Comparison of ENCODE assay signal across 1 cellular context in the genomic region with DNA sequence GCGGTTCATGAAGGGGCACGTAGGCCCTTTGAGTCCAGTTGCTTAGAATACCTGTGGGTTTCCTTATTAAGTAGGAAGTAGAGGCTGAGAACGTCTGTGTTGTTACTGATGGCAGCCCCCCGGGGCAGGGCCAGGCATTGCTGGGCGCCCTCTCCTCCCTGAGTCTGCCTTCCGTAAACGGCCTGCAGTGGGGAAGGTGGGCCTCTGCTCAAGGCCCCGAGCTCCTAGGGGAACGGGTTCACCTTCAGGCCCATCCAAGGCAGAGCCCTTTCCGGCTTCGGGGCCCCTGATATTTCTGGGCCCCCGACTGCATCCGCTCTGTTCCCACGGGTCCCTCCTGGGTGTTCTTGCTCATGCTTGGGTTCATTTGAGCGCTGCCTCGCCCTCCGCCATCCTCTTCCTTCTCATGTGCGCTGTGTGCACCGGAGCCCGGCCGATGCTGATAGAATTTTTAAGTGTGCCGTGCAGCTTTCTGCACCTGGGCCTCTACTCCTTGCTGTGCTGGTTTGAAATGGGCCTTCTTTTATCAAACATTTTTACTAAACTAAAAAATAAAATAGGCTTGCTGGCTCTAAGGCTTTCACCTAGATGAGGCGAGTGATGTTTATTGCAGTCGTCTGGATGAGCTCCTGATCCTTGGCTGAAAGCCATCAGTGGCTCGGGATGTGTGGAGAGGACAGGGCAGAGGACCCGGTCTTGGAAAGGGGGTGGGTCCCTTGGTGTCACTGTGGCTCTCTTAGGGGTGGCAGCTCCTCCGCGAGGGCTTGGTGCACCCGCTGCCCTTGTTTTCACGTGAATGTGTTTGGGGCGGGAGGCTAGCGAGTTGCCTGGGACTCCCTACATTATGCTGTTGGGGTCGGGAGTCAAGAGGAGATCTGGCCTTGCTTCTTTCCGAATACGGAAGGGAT.
TF ChIP-seq lines count a peak whose summit lies in the region.

No MANE protein-coding gene starts in this region.

TF ChIP-seq in SK-N-SH, 30 proteins besides CTCF, POLR2A, EP300 and RAD21:
- TF ChIP-seq YY1 (IDR thresholded peaks at IDR 0.05; ENCODE audit: low read depth) (no peak), RFX5 (IDR thresholded peaks at IDR 0.05; ENCODE audit: low read length) (no peak), GATA2 (CRISPR knock-in tag; IDR thresholded peaks at IDR 0.05) (no peak), TEAD4 (IDR thresholded peaks at IDR 0.05; ENCODE audit: borderline replicate concordance, insufficient read depth) (no peak), GABPA (IDR thresholded peaks at IDR 0.05; ENCODE audit: low read depth) (no peak), TAF1 (IDR thresholded peaks at IDR 0.05; ENCODE audit: borderline replicate concordance, low read depth, low read length) (no peak), EZH2phosphoT487 (IDR thresholded peaks at IDR 0.05; ENCODE audit: borderline replicate concordance, low read depth) (no peak), ELF1 (IDR thresholded peaks at IDR 0.05) (no peak), FOSL2 (IDR thresholded peaks at IDR 0.05; ENCODE audit: borderline replicate concordance, low read depth) (no peak), JUND (IDR thresholded peaks at IDR 0.05) (no peak), TCF12 (IDR thresholded peaks at IDR 0.05) (no peak)
- TF ChIP-seq, protein P1, sequence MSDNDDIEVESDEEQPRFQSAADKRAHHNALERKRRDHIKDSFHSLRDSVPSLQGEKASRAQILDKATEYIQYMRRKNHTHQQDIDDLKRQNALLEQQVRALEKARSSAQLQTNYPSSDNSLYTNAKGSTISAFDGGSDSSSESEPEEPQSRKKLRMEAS (IDR thresholded peaks at IDR 0.05; ENCODE audit: low read depth) = no peak
- TF ChIP-seq, protein P2, sequence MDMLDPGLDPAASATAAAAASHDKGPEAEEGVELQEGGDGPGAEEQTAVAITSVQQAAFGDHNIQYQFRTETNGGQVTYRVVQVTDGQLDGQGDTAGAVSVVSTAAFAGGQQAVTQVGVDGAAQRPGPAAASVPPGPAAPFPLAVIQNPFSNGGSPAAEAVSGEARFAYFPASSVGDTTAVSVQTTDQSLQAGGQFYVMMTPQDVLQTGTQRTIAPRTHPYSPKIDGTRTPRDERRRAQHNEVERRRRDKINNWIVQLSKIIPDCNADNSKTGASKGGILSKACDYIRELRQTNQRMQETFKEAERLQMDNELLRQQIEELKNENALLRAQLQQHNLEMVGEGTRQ (IDR thresholded peaks at IDR 0.05; ENCODE audit: borderline replicate concordance, low read depth, low read length) = no peak
- TF ChIP-seq, protein P3, sequence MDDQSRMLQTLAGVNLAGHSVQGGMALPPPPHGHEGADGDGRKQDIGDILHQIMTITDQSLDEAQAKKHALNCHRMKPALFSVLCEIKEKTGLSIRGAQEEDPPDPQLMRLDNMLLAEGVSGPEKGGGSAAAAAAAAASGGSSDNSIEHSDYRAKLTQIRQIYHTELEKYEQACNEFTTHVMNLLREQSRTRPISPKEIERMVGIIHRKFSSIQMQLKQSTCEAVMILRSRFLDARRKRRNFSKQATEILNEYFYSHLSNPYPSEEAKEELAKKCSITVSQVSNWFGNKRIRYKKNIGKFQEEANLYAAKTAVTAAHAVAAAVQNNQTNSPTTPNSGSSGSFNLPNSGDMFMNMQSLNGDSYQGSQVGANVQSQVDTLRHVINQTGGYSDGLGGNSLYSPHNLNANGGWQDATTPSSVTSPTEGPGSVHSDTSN (IDR thresholded peaks at IDR 0.05) = no peak
- TF ChIP-seq, protein P4, sequence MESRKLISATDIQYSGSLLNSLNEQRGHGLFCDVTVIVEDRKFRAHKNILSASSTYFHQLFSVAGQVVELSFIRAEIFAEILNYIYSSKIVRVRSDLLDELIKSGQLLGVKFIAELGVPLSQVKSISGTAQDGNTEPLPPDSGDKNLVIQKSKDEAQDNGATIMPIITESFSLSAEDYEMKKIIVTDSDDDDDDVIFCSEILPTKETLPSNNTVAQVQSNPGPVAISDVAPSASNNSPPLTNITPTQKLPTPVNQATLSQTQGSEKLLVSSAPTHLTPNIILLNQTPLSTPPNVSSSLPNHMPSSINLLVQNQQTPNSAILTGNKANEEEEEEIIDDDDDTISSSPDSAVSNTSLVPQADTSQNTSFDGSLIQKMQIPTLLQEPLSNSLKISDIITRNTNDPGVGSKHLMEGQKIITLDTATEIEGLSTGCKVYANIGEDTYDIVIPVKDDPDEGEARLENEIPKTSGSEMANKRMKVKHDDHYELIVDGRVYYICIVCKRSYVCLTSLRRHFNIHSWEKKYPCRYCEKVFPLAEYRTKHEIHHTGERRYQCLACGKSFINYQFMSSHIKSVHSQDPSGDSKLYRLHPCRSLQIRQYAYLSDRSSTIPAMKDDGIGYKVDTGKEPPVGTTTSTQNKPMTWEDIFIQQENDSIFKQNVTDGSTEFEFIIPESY (IDR thresholded peaks at IDR 0.05; ENCODE audit: borderline replicate concordance, low read depth) = no peak
TF ChIP-seq in SK-N-SH: peak in this region for 0.
